ENCODE assay signal across 1 cellular context in genomic region chr6:158654498-158654897, GRCh38.
TF ChIP-seq lines count a peak whose summit lies in the region.

No MANE protein-coding gene starts in this region.

TF ChIP-seq in SK-N-SH treated with all-trans-retinoic acid at 6 μM for 48 hours, 23 proteins besides CTCF, POLR2A, EP300 and RAD21 (continued from another document):
- TF ChIP-seq OSR1 (CRISPR knock-in tag; IDR thresholded peaks at IDR 0.05) (no peak; the same call in 1 of the 2 replicates), GLIS3 (CRISPR knock-in tag; IDR thresholded peaks at IDR 0.05) (no peak), ISL1 (CRISPR knock-in tag; IDR thresholded peaks at IDR 0.05) (peak; percentile 77), ZNF70 (CRISPR knock-in tag; IDR thresholded peaks at IDR 0.05) (0 out of 2 replicates have a peak, but pooled peaks have one; percentile 17)
TF ChIP-seq in SK-N-SH treated with all-trans-retinoic acid at 6 μM for 48 hours: peak in this region for 12.
